8 cellular contexts compared by ENCODE assay signal in genomic region chr1:33080885-33081553, GRCh38. TPM values are rescaled to one million over a fixed set of nuclear protein-coding genes. Genes with fewer than 3 reads are reported as not detected.
DNase-seq lines count a peak whose midpoint lies in the region; TF ChIP-seq lines count a peak whose summit lies in the region.

Gene AZIN2, plus strand, starts transcription at chr1:33081153. Its CDS starts 1,097 bp downstream, at chr1:33082250.

- no peak for TF ChIP-seq CTCF in GM20000 (IDR thresholded peaks at IDR 0.05; ENCODE audit: extremely low read depth, missing control alignments)
- peak; percentile 30 for TF ChIP-seq CTCF in endodermal cell (conservative IDR thresholded peaks at IDR 0.05)

- H3K4me1 ChIP-seq in CD8-positive, alpha-beta memory T cell (ENCODE audit: insufficient read depth, low read length), result peaks cover 15% of the 10 kb centered on the region
- no peaks in the 10 kb centered on the region for H3K4me1 ChIP-seq in endodermal cell (ENCODE audit: control insufficient read depth, insufficient read depth, low read length)

- peaks cover 0 to 4% of the 10 kb centered on the region in 2 donors for H3K27me3 Mint-ChIP-seq in CD8-positive, alpha-beta memory T cell
- H3K27me3 Mint-ChIP-seq in endodermal cell (ENCODE audit: insufficient read depth), result peaks cover 63% of the 10 kb centered on the region

- no peaks in the 10 kb centered on the region for H3K9me3 ChIP-seq in CD8-positive, alpha-beta memory T cell (ENCODE audit: low read length)
- H3K9me3 ChIP-seq in endodermal cell (ENCODE audit: control insufficient read depth, low read length), result no peaks in the 10 kb centered on the region

- H3K27ac ChIP-seq in CD8-positive, alpha-beta memory T cell (ENCODE audit: low read depth, low read length), result peak within 1 kb of the TSS; percentile 35
- H3K27ac ChIP-seq in endodermal cell (ENCODE audit: low read depth, low read length), result no peak within 1 kb of the TSS

- H3K9me3 Mint-ChIP-seq in CD8-positive, alpha-beta memory T cell, result no peaks in the 10 kb centered on the region
- H3K9me3 Mint-ChIP-seq in endodermal cell, result no peaks in the 10 kb centered on the region

- H3K36me3 Mint-ChIP-seq in CD8-positive, alpha-beta memory T cell, result peaks cover 0 to 3% (median 0%) of the 10 kb centered on the region in 3 donors
- no peaks in the 10 kb centered on the region for H3K36me3 Mint-ChIP-seq in endodermal cell (ENCODE audit: low read depth)

- WGBS in endodermal cell (ENCODE audit: insufficient coverage in 1 of 2, insufficient read length in 1 of 2), 2 experiments, result 1 to 2% methylated on average over 11 to 52 of the region's 52 CpGs

- peak within 1 kb of the TSS; percentile 82 to 93 (median 87) for H3K4me3 Mint-ChIP-seq in CD8-positive, alpha-beta memory T cell
- H3K4me3 Mint-ChIP-seq in endodermal cell, result peak within 1 kb of the TSS; percentile 61

- peak within 1 kb of the TSS; percentile 71 for H3K4me3 ChIP-seq in CD8-positive, alpha-beta memory T cell (ENCODE audit: low read length)
- peak within 1 kb of the TSS; percentile 83 for H3K4me3 ChIP-seq in endodermal cell (ENCODE audit: low read length)

- no peaks in the 10 kb centered on the region for H3K27me3 ChIP-seq in CD8-positive, alpha-beta memory T cell (ENCODE audit: insufficient read depth, low read length, poor library complexity, severe bottlenecking)
- H3K27me3 ChIP-seq in endodermal cell (ENCODE audit: control insufficient read depth, insufficient read depth, low read length, poor library complexity, severe bottlenecking), result peaks cover 49% of the 10 kb centered on the region

- peak within 1 kb of the TSS; percentile 38 to 98 (median 84) for H3K27ac Mint-ChIP-seq in CD8-positive, alpha-beta memory T cell
- H3K27ac Mint-ChIP-seq in endodermal cell, result no peak within 1 kb of the TSS

- H3K9ac ChIP-seq in endodermal cell (ENCODE audit: extremely low read depth, low read length, poor library complexity, severe bottlenecking), result no peak within 1 kb of the TSS

- no peaks in the 10 kb centered on the region for H3K36me3 ChIP-seq in CD8-positive, alpha-beta memory T cell (ENCODE audit: insufficient read depth, low read length)
- H3K36me3 ChIP-seq in endodermal cell (ENCODE audit: control insufficient read depth, insufficient read depth, low read length), result no peaks in the 10 kb centered on the region

- H3K4me1 Mint-ChIP-seq in CD8-positive, alpha-beta memory T cell, result peaks cover 17 to 37% (median 28%) of the 10 kb centered on the region in 3 donors
- H3K4me1 Mint-ChIP-seq in endodermal cell, result peaks cover 4% of the 10 kb centered on the region

- CTCF ChIA-PET in CD8-positive, alpha-beta memory T cell (lab: Charles Lee), result interaction anchor here (0.8 to 1.8 kb wide), 5 partner anchors 14 to 148 kb away, joined by 3 to 11 read pairs (median 3); no protein-coding TSS in a partner anchor

- POLR2A ChIA-PET in CD8-positive, alpha-beta memory T cell (lab: Charles Lee), result interaction anchor here (0.8 to 2.6 kb wide), 2 partner anchors 19 to 46 kb away, joined by 3 to 17 read pairs; no protein-coding TSS in a partner anchor

- DNase-seq in CD8-positive, alpha-beta memory T cell, result peak; percentile 93 to 99 (median 97)
- DNase-seq in GM20000 (ENCODE audit: low spot score) (peak; percentile 95), HS-5 (ENCODE audit: low read depth) (peak; percentile 77), NK-92 (lab: John Stamatoyannopoulos, UW; ENCODE audit: unreplicated experiment) (peak; percentile 86), endodermal cell (peak; percentile 99), mesenteric fat pad (ENCODE audit: low spot score) (peak; percentile 98)
- peak; percentile 94 for DNase-seq in activated CD8-positive, alpha-beta memory T cell treated with anti-CD3 and anti-CD28 coated beads, Interleukin-2, amount 50 U/mL, for 24 hours (ENCODE audit: extremely low read depth)
- DNase-seq in stimulated activated CD8-positive, alpha-beta memory T cell treated with anti-CD3 and anti-CD28 coated beads, Interleukin-12 subunit alpha, Interleukin-12 subunit beta, amount 100 ng/mL, for 4 hours (ENCODE audit: low read depth), result peak; percentile 92

RNA-seq across cellular contexts. Expression of gene AZIN2, which starts in this region (rescaled TPM):
- 1 to 10 TPM; 2.1 to 2.5 TPM for total RNA-seq in CD8-positive, alpha-beta memory T cell
- 4.9 TPM for polyA plus RNA-seq in CD8-positive, alpha-beta memory T cell
- total RNA-seq in endodermal cell (1 to 10 TPM; 1.7 to 3.0 TPM), mesenteric fat pad (2.1 TPM)
- 3.2 TPM for polyA plus RNA-seq in endodermal cell (2013, experiment 1 of 2)
- 4.7 TPM for polyA plus RNA-seq in endodermal cell (2013, experiment 2 of 2)
